29 cellular contexts compared by ENCODE assay signal in genomic region chr1:230129341-230129740, GRCh38.
"Had no signal": no experiment of that assay in that cellular context is flagged by ENCODE, and none has a peak within 500 bp of the region (broad histone marks: within the 10 kb centered on the region; RNA-seq: fewer than 3 reads in every experiment).

No MANE protein-coding gene starts in this region.

- FAIRE-seq: endometrium, kidney had no signal

- H3K4me3 ChIP-seq: colonic mucosa, gastrocnemius medialis, hepatocyte, right atrium auricular region, spleen, thoracic aorta, upper lobe of left lung, vagina had no signal

- H2AFZ ChIP-seq: hepatocyte had no signal

- DNase-seq: activated CD4-positive, alpha-beta memory T cell treated with anti-CD3 and anti-CD28 coated beads for 36 hours; activated CD4-positive, alpha-beta T cell treated with anti-CD3 and anti-CD28 coated beads, Interleukin-2, amount 10 ng/mL, durations not matched to agents 24 days and 14 days; activated CD4-positive, CD25-positive, alpha-beta regulatory T cell treated with anti-CD3 and anti-CD28 coated beads, Interleukin-2, amount 50 U/mL, for 72 hours; activated CD8-positive, alpha-beta memory T cell treated with anti-CD3 and anti-CD28 coated beads, Interleukin-2, amount 50 U/mL, for 48 hours; activated naive CD8-positive, alpha-beta T cell treated with anti-CD3 and anti-CD28 coated beads, Interleukin-2, amount 50 U/mL, for 24 hours; activated T-cell treated with anti-CD3 and anti-CD28 coated beads, Interleukin-2, amount 50 U/mL, for 48 hours; colonic mucosa; effector CD8-positive, alpha-beta T cell; gastrocnemius medialis; glutamatergic neuron; immature natural killer cell; kidney; left colon; mammary epithelial cell; naive B cell; occipital lobe; T-cell; upper lobe of left lung had no signal

- H3K27me3 ChIP-seq: colonic mucosa, gastrocnemius medialis, hepatocyte, right atrium auricular region, spleen, upper lobe of left lung, vagina had no signal

- H3K4me3 Mint-ChIP-seq: activated CD4-positive, alpha-beta memory T cell treated with anti-CD3 and anti-CD28 coated beads for 36 hours; activated CD4-positive, alpha-beta T cell treated with anti-CD3 and anti-CD28 coated beads, Interleukin-2, amount 10 ng/mL, durations not matched to agents 24 days and 14 days; activated naive CD4-positive, alpha-beta T cell treated with anti-CD3 and anti-CD28 coated beads, Interleukin-2, amount 50 U/mL, for 24 hours; activated naive CD8-positive, alpha-beta T cell treated with anti-CD3 and anti-CD28 coated beads, Interleukin-2, amount 50 U/mL, for 24 hours; mesothelial cell of epicardium; stimulated activated naive CD8-positive, alpha-beta T cell treated with anti-CD3 and anti-CD28 coated beads, Interleukin-15, Interleukin-2, amounts not matched to agents 100 ng/mL and 50 ng/mL, for 24 hours; T-cell had no signal

- H3K9me3 ChIP-seq: colonic mucosa, gastrocnemius medialis, right atrium auricular region, spleen, thoracic aorta, upper lobe of left lung, vagina had no signal

- H3K36me3 ChIP-seq: colonic mucosa, gastrocnemius medialis, right atrium auricular region, spleen, thoracic aorta, upper lobe of left lung, vagina had no signal

- H3K27ac ChIP-seq: colonic mucosa, epithelial cell of prostate, gastrocnemius medialis, hepatocyte, right atrium auricular region, spleen, thoracic aorta, upper lobe of left lung, vagina had no signal

- H3K36me3 Mint-ChIP-seq: activated CD4-positive, alpha-beta memory T cell treated with anti-CD3 and anti-CD28 coated beads for 36 hours; mesothelial cell of epicardium; naive B cell had no signal

- H3K27ac Mint-ChIP-seq: activated CD4-positive, alpha-beta memory T cell treated with anti-CD3 and anti-CD28 coated beads for 36 hours; activated CD4-positive, alpha-beta T cell treated with anti-CD3 and anti-CD28 coated beads, Interleukin-2, amount 10 ng/mL, durations not matched to agents 24 days and 14 days; activated naive CD8-positive, alpha-beta T cell treated with anti-CD3 and anti-CD28 coated beads, Interleukin-2, amount 50 U/mL, for 24 hours; activated T-helper 2 cell treated with anti-CD3 and anti-CD28 coated beads, Interferon-gamma antibody, Interleukin-2, Interleukin-4, amounts not matched to agents 10 μg/mL and 5 μg/mL and 100 μg/mL, durations not matched to agents 14 hours and 24 hours and 36 hours; mesothelial cell of epicardium; stimulated activated naive CD8-positive, alpha-beta T cell treated with anti-CD3 and anti-CD28 coated beads, Interleukin-15, Interleukin-2, amounts not matched to agents 100 ng/mL and 50 ng/mL, for 24 hours; T-cell had no signal

- H3K27me3 Mint-ChIP-seq: activated CD4-positive, alpha-beta memory T cell treated with anti-CD3 and anti-CD28 coated beads for 36 hours; activated CD4-positive, alpha-beta T cell treated with anti-CD3 and anti-CD28 coated beads, Interleukin-2, amount 10 ng/mL, durations not matched to agents 24 days and 14 days; activated naive CD4-positive, alpha-beta T cell treated with anti-CD3 and anti-CD28 coated beads, Interleukin-2, amount 50 U/mL, for 24 hours; activated naive CD8-positive, alpha-beta T cell treated with anti-CD3 and anti-CD28 coated beads, Interleukin-2, amount 50 U/mL, for 24 hours; naive B cell; stimulated activated naive CD8-positive, alpha-beta T cell treated with anti-CD3 and anti-CD28 coated beads, Interleukin-15, Interleukin-2, amounts not matched to agents 100 ng/mL and 50 ng/mL, for 24 hours; T-cell had no signal

- H3K4me2 ChIP-seq: hepatocyte had no signal

- H3K9me3 Mint-ChIP-seq: activated CD4-positive, alpha-beta memory T cell treated with anti-CD3 and anti-CD28 coated beads for 36 hours; activated CD4-positive, alpha-beta T cell treated with anti-CD3 and anti-CD28 coated beads, Interleukin-2, amount 10 ng/mL, durations not matched to agents 24 days and 14 days; activated naive CD4-positive, alpha-beta T cell treated with anti-CD3 and anti-CD28 coated beads, Interleukin-2, amount 50 U/mL, for 24 hours; activated naive CD8-positive, alpha-beta T cell treated with anti-CD3 and anti-CD28 coated beads, Interleukin-2, amount 50 U/mL, for 24 hours; activated T-helper 2 cell treated with anti-CD3 and anti-CD28 coated beads, Interferon-gamma antibody, Interleukin-2, Interleukin-4, amounts not matched to agents 10 μg/mL and 5 μg/mL and 100 μg/mL, durations not matched to agents 14 hours and 24 hours and 36 hours; immature natural killer cell; mesothelial cell of epicardium; naive B cell; stimulated activated naive CD8-positive, alpha-beta T cell treated with anti-CD3 and anti-CD28 coated beads, Interleukin-15, Interleukin-2, amounts not matched to agents 100 ng/mL and 50 ng/mL, for 24 hours; T-cell had no signal
